Comparison of ENCODE assay signal across 18 cellular contexts in genomic region chr9:129983891-129984290, GRCh38. TPM values are rescaled to one million over a fixed set of nuclear protein-coding genes. Genes with fewer than 3 reads are reported as not detected.
A peak's percentile ranks its signal among the peaks of the same experiment; 100 is the strongest.
DNase-seq lines count a peak whose midpoint lies in the region; ATAC-seq and TF ChIP-seq lines count a peak whose summit lies in the region.
"Had no signal": no experiment of that assay in that cellular context is flagged by ENCODE, and none has a peak within 500 bp of the region (broad histone marks: within the 10 kb centered on the region; RNA-seq: fewer than 3 reads in every experiment).

No MANE protein-coding gene starts in this region.

- DNase-seq in activated T-cell treated with anti-CD3 and anti-CD28 coated beads, Interleukin-2, amount 50 U/mL, for 24 hours: no peak
- DNase-seq in activated T-cell treated with anti-CD3 and anti-CD28 coated beads, Interleukin-2, amount 50 U/mL, for 48 hours: no peak
- DNase-seq in adipocyte (ENCODE audit: low read depth): peak; percentile 78
- DNase-seq in immature natural killer cell: no peak
- DNase-seq in tibial artery: peak in 1 of 2 donors; percentile 10
- no peak for DNase-seq in activated naive CD4-positive, alpha-beta T cell treated with anti-CD3 and anti-CD28 coated beads, Interleukin-2, amount 50 U/mL, for 16 hours
- DNase-seq: activated CD4-positive, alpha-beta T cell treated with anti-CD3 and anti-CD28 coated beads, Interleukin-2, amount 10 ng/mL, durations not matched to agents 24 days and 14 days; activated naive CD4-positive, alpha-beta T cell; DMS79; KBM-7; lower lobe of right lung; NCI-H1930; NK-92 treated with Interleukin-12 subunit alpha and Interleukin-12 subunit beta, amount 100 ng/mL, for 24 hours; posterior cingulate gyrus had no signal

- H3K4me1 ChIP-seq in adipocyte (ENCODE audit: control insufficient read depth, insufficient read depth, low read length) (peaks cover 9% of the 10 kb centered on the region), tibial artery (peaks cover 0 to 14% (median 7%) of the 10 kb centered on the region in 4 donors)
- H3K4me1 ChIP-seq: lower lobe of right lung had no signal

- H3K9ac ChIP-seq in adipocyte (ENCODE audit: low read length): peak overlapping the region; percentile 44

- H3K36me3 ChIP-seq in adipocyte (ENCODE audit: control insufficient read depth, insufficient read depth, low read length, severe bottlenecking): peaks cover under 1% of the 10 kb centered on the region
- peaks cover 0 to 4% (median 3%) of the 10 kb centered on the region in 3 donors for H3K36me3 ChIP-seq in tibial artery
- H3K36me3 ChIP-seq: thoracic aorta had no signal

- peaks cover 82% of the 10 kb centered on the region for H3K36me3 Mint-ChIP-seq in activated T-cell treated with anti-CD3 and anti-CD28 coated beads, Interleukin-2, amount 50 U/mL, for 24 hours (ENCODE audit: low read depth)
- H3K36me3 Mint-ChIP-seq in immature natural killer cell: peaks cover 5 to 7% (median 6%) of the 10 kb centered on the region in 3 donors

- no peaks in the 10 kb centered on the region for H3K27me3 Mint-ChIP-seq in activated T-cell treated with anti-CD3 and anti-CD28 coated beads, Interleukin-2, amount 50 U/mL, for 24 hours
- peaks cover 0 to 3% (median 2%) of the 10 kb centered on the region in 3 donors for H3K27me3 Mint-ChIP-seq in immature natural killer cell (ENCODE audit: low read depth in 3 of 3)
- H3K27me3 Mint-ChIP-seq: activated CD4-positive, alpha-beta T cell treated with anti-CD3 and anti-CD28 coated beads, Interleukin-2, amount 10 ng/mL, durations not matched to agents 24 days and 14 days had no signal

- peak overlapping the region; percentile 84 for H3K27ac Mint-ChIP-seq in activated T-cell treated with anti-CD3 and anti-CD28 coated beads, Interleukin-2, amount 50 U/mL, for 24 hours
- H3K27ac Mint-ChIP-seq in immature natural killer cell: peak overlapping the region in 5 of 6 donors; percentile 34 to 56 (median 55)

- no peak for TF ChIP-seq CTCF in tibial artery (IDR thresholded peaks at IDR 0.05)

- H3K9me3 ChIP-seq in adipocyte (ENCODE audit: control insufficient read depth, low read length): no peaks in the 10 kb centered on the region
- H3K9me3 ChIP-seq in tibial artery: no peaks in the 10 kb centered on the region
- H3K9me3 ChIP-seq: A549, lower lobe of right lung, thoracic aorta had no signal

- no peaks in the 10 kb centered on the region for H3K27me3 ChIP-seq in adipocyte (replicated peaks; ENCODE audit: control insufficient read depth, insufficient read depth, low read length)
- no peaks in the 10 kb centered on the region for H3K27me3 ChIP-seq in tibial artery

- peak overlapping the region; percentile 32 to 44 for H3K27ac ChIP-seq in tibial artery
- H3K27ac ChIP-seq: A549, lower lobe of right lung, thoracic aorta had no signal

- ATAC-seq in GM19452 (IDR thresholded peaks at IDR 0.05; ENCODE audit: unreplicated experiment) (no peak), GM21717 (IDR thresholded peaks at IDR 0.05; ENCODE audit: unreplicated experiment) (no peak)
- ATAC-seq: A549, lower lobe of right lung had no signal

- H3K4me3 ChIP-seq in adipocyte (ENCODE audit: low read length) (no peak overlapping the region), tibial artery (no peak overlapping the region)
- H3K4me3 ChIP-seq: A549, lower lobe of right lung, thoracic aorta had no signal

- intact Hi-C loops in tibial artery (cut with DNase I; ENCODE audit: low total_unique reads): no loop called here

- H3K9me3 Mint-ChIP-seq in activated T-cell treated with anti-CD3 and anti-CD28 coated beads, Interleukin-2, amount 50 U/mL, for 24 hours: no peaks in the 10 kb centered on the region
- H3K9me3 Mint-ChIP-seq in immature natural killer cell: no peaks in the 10 kb centered on the region
- H3K9me3 Mint-ChIP-seq: activated CD4-positive, alpha-beta T cell treated with anti-CD3 and anti-CD28 coated beads, Interleukin-2, amount 10 ng/mL, durations not matched to agents 24 days and 14 days had no signal

- peaks cover 71% of the 10 kb centered on the region for H3K4me1 Mint-ChIP-seq in activated T-cell treated with anti-CD3 and anti-CD28 coated beads, Interleukin-2, amount 50 U/mL, for 24 hours (ENCODE audit: low read depth)
- peaks cover 83 to 87% of the 10 kb centered on the region in 2 donors for H3K4me1 Mint-ChIP-seq in immature natural killer cell

- H3K4me3 Mint-ChIP-seq in activated T-cell treated with anti-CD3 and anti-CD28 coated beads, Interleukin-2, amount 50 U/mL, for 24 hours: no peak overlapping the region
- H3K4me3 Mint-ChIP-seq in immature natural killer cell: no peak overlapping the region
- H3K4me3 Mint-ChIP-seq: activated CD4-positive, alpha-beta T cell treated with anti-CD3 and anti-CD28 coated beads, Interleukin-2, amount 10 ng/mL, durations not matched to agents 24 days and 14 days had no signal

RNA-seq across cellular contexts. Expression of gene FNBP1, which starts 59.1 kb away (rescaled TPM):
- polyA plus RNA-seq in immature natural killer cell: 100 to 1,000 TPM; 113 to 136 (median 135) TPM
